Comparison of ENCODE assay signal across 1 cellular context in the genomic region with DNA sequence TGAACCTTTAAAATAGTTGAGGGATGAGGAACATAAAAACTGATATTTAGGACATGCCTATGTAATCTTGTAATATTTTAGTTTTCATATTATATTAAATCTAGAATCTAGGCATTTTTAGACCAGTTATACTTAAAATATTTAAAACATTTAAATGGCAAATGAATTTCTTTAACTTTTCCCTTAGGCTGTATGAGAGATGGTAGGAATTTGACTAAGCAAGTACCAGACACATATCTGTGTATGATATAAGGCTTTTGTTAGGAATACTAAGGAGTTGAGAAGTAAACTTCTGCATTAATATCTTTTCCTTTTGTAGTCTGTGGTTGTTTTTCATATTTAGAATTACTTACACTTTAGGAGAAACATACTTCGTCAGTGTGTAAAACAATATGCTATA.
TF ChIP-seq lines count a peak whose summit lies in the region.

No MANE protein-coding gene starts in this region.

TF ChIP-seq in IMR-90, 13 proteins besides CTCF, POLR2A, EP300 and RAD21 (continued from another document):
- TF ChIP-seq, protein P1, sequence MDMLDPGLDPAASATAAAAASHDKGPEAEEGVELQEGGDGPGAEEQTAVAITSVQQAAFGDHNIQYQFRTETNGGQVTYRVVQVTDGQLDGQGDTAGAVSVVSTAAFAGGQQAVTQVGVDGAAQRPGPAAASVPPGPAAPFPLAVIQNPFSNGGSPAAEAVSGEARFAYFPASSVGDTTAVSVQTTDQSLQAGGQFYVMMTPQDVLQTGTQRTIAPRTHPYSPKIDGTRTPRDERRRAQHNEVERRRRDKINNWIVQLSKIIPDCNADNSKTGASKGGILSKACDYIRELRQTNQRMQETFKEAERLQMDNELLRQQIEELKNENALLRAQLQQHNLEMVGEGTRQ (IDR thresholded peaks at IDR 0.05; ENCODE audit: low read depth, low read length): no peak
- TF ChIP-seq, protein P2, sequence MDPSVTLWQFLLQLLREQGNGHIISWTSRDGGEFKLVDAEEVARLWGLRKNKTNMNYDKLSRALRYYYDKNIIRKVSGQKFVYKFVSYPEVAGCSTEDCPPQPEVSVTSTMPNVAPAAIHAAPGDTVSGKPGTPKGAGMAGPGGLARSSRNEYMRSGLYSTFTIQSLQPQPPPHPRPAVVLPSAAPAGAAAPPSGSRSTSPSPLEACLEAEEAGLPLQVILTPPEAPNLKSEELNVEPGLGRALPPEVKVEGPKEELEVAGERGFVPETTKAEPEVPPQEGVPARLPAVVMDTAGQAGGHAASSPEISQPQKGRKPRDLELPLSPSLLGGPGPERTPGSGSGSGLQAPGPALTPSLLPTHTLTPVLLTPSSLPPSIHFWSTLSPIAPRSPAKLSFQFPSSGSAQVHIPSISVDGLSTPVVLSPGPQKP (IDR thresholded peaks at IDR 0.05; ENCODE audit: borderline replicate concordance, low read depth, low read length): no peak
- TF ChIP-seq BHLHE40 (IDR thresholded peaks at IDR 0.05; ENCODE audit: low read depth, low read length) (no peak), FOS (IDR thresholded peaks at IDR 0.05; ENCODE audit: low read depth, low read length) (no peak), CEBPB (IDR thresholded peaks at IDR 0.05; ENCODE audit: low read depth, low read length) (no peak), SMC3 (IDR thresholded peaks at IDR 0.05; ENCODE audit: low read depth, low read length) (no peak), MXI1 (IDR thresholded peaks at IDR 0.05; ENCODE audit: borderline replicate concordance, low read depth, low read length) (no peak), MAZ (IDR thresholded peaks at IDR 0.05; ENCODE audit: borderline replicate concordance, low read depth, low read length) (no peak), RFX5 (IDR thresholded peaks at IDR 0.05; ENCODE audit: low read depth, low read length) (no peak)
